Comparison of ENCODE assay signal across 8 cellular contexts in genomic region chr5:72557147-72557501, GRCh38. TPM values are rescaled to one million over a fixed set of nuclear protein-coding genes. Genes with fewer than 3 reads are reported as not detected.
DNase-seq lines count a peak whose midpoint lies in the region; ATAC-seq and TF ChIP-seq lines count a peak whose summit lies in the region.

No MANE protein-coding gene starts in this region.

- TF ChIP-seq CTCF in BE2C (IDR thresholded peaks at IDR 0.05; ENCODE audit: low read depth, low read length) (no peak), colonic mucosa (IDR thresholded peaks at IDR 0.05) (no peak), neural crest cell (conservative IDR thresholded peaks at IDR 0.05) (no peak)

- DNase-seq in BE2C = no peak
- no peak for DNase-seq in colonic mucosa
- no peak for DNase-seq in neural crest cell (ENCODE audit: low read depth, low spot score)
- DNase-seq in SIG-M5 treated with dmso at 0.1 percent for 504 hours (lab: John Stamatoyannopoulos, UW; ENCODE audit: unreplicated experiment) = no peak
- DNase-seq in middle frontal gyrus (ENCODE audit: extremely low spot score, low spot score) = no peak

- no peak overlapping the region for H3K27ac Mint-ChIP-seq in neural crest cell (ENCODE audit: unreplicated experiment)

- peaks cover 34% of the 10 kb centered on the region for H3K4me1 Mint-ChIP-seq in neural crest cell

- ATAC-seq in HG02588 (IDR thresholded peaks at IDR 0.05; ENCODE audit: unreplicated experiment) (peak; percentile 6), GM18498 (IDR thresholded peaks at IDR 0.05; ENCODE audit: unreplicated experiment) (no peak), GM21526 (IDR thresholded peaks at IDR 0.05; ENCODE audit: low FRiP score, unreplicated experiment) (no peak)

- intact Hi-C loops in colonic mucosa (cut with DNase I) = no loop called here

- no peaks in the 10 kb centered on the region; the same call in 1 of the 2 replicates for H3K4me1 ChIP-seq in BE2C
- no peaks in the 10 kb centered on the region for H3K4me1 ChIP-seq in colonic mucosa

- H3K9ac ChIP-seq in colonic mucosa (ENCODE audit: low read depth in 2 of 2, low read length in 2 of 2) = peak overlapping the region; percentile 52 to 60

- peak overlapping the region; percentile 45 for H3K4me3 Mint-ChIP-seq in neural crest cell

- H3K9me3 ChIP-seq in BE2C = no peaks in the 10 kb centered on the region
- no peaks in the 10 kb centered on the region for H3K9me3 ChIP-seq in colonic mucosa

- no peaks in the 10 kb centered on the region for H3K9me3 Mint-ChIP-seq in neural crest cell

- H3K36me3 ChIP-seq in BE2C (no peaks in the 10 kb centered on the region), colonic mucosa (no peaks in the 10 kb centered on the region)

- no peaks in the 10 kb centered on the region for H3K27me3 ChIP-seq in BE2C
- H3K27me3 ChIP-seq in colonic mucosa = no peaks in the 10 kb centered on the region

- no peaks in the 10 kb centered on the region for H3K36me3 Mint-ChIP-seq in neural crest cell (ENCODE audit: low read depth)

- no peak overlapping the region for H3K27ac ChIP-seq in colonic mucosa

- H3K4me3 ChIP-seq in BE2C (ENCODE audit: low read depth, low read length) (peak overlapping the region; percentile 36), colonic mucosa (peak overlapping the region; percentile 42)

- H3K27me3 Mint-ChIP-seq in neural crest cell (ENCODE audit: low read depth) = no peaks in the 10 kb centered on the region

RNA-seq across cellular contexts. Expression of gene ZNF366, which starts 49.9 kb away (rescaled TPM):
- polyA plus RNA-seq in BE2C (2012; ENCODE audit: insufficient read depth, insufficient read length, low read depth) = not detected
- under 1 TPM; 0.45 to 0.47 TPM for total RNA-seq in colonic mucosa
- total RNA-seq in neural crest cell = not detected in 2 replicates
